Comparison of ENCODE assay signal across 8 cellular contexts in genomic region chr17:82229686-82230626, GRCh38. TPM values are rescaled to one million over a fixed set of nuclear protein-coding genes. Genes with fewer than 3 reads are reported as not detected.
DNase-seq lines count a peak whose midpoint lies in the region; ATAC-seq and TF ChIP-seq lines count a peak whose summit lies in the region.

No MANE protein-coding gene starts in this region.

- no peak for DNase-seq in AG10803 (ENCODE audit: low read depth)
- no peak for DNase-seq in LNCaP clone FGC (ENCODE audit: low read depth)
- DNase-seq in natural killer cell treated with Interleukin-12 subunit alpha and Interleukin-12 subunit beta and Interleukin-15 and Interleukin-18, amount 100 ng/mL, for 72 hours (ENCODE audit: low spot score): no peak
- DNase-seq in midbrain (lab: John Stamatoyannopoulos, UW): no peak
- DNase-seq in inferior parietal cortex (ENCODE audit: extremely low spot score): no peak
- DNase-seq in NCI-H526 (lab: John Stamatoyannopoulos, UW): no peak

- H3K9me3 ChIP-seq in duodenal mucosa (ENCODE audit: control insufficient read depth in 1 of 2, low read length in 2 of 2): no peaks in the 10 kb centered on the region

- H3K4me1 ChIP-seq in duodenal mucosa (ENCODE audit: control insufficient read depth in 1 of 2, insufficient read depth in 2 of 2, low read length in 2 of 2): peaks cover 14 to 37% of the 10 kb centered on the region in 2 donors

- no peaks in the 10 kb centered on the region for H3K27me3 ChIP-seq in duodenal mucosa (ENCODE audit: control insufficient read depth in 1 of 2, insufficient read depth in 2 of 2, low read length in 2 of 2)

- TF ChIP-seq CTCF in AG10803 (conservative IDR thresholded peaks at IDR 0.05; ENCODE audit: low read length) (no peak), LNCaP clone FGC (IDR thresholded peaks at IDR 0.05; ENCODE audit: control insufficient read depth, extremely low read depth, insufficient read depth) (no peak)

- peak overlapping the region; percentile 75 for H3K27ac ChIP-seq in duodenal mucosa (ENCODE audit: low read depth, low read length)

- H3K9me3 Mint-ChIP-seq in natural killer cell treated with Interleukin-12 subunit alpha and Interleukin-12 subunit beta and Interleukin-15 and Interleukin-18, amount 100 ng/mL, for 72 hours: no peaks in the 10 kb centered on the region

- H3K36me3 ChIP-seq in duodenal mucosa (ENCODE audit: control insufficient read depth in 1 of 2, insufficient read depth in 2 of 2, low read length in 2 of 2): no peaks in the 10 kb centered on the region

- peak overlapping the region; percentile 91 for H3K4me3 Mint-ChIP-seq in natural killer cell treated with Interleukin-12 subunit alpha and Interleukin-12 subunit beta and Interleukin-15 and Interleukin-18, amount 100 ng/mL, for 72 hours

- H3K4me1 Mint-ChIP-seq in natural killer cell treated with Interleukin-12 subunit alpha and Interleukin-12 subunit beta and Interleukin-15 and Interleukin-18, amount 100 ng/mL, for 72 hours (ENCODE audit: low read depth in 2 of 2): peaks cover 4 to 12% of the 10 kb centered on the region in 2 donors

- peak overlapping the region; percentile 64 to 89 for H3K27ac Mint-ChIP-seq in natural killer cell treated with Interleukin-12 subunit alpha and Interleukin-12 subunit beta and Interleukin-15 and Interleukin-18, amount 100 ng/mL, for 72 hours

- no peak for ATAC-seq in natural killer cell treated with Interleukin-12 subunit alpha and Interleukin-12 subunit beta and Interleukin-15 and Interleukin-18, amount 100 ng/mL, for 72 hours
- no peak for ATAC-seq in GM21515 (IDR thresholded peaks at IDR 0.05; ENCODE audit: unreplicated experiment)

- peak overlapping the region; percentile 54 to 61 for H3K9ac ChIP-seq in duodenal mucosa (ENCODE audit: low read depth in 1 of 2, low read length in 2 of 2)

- H3K36me3 Mint-ChIP-seq in natural killer cell treated with Interleukin-12 subunit alpha and Interleukin-12 subunit beta and Interleukin-15 and Interleukin-18, amount 100 ng/mL, for 72 hours: no peaks in the 10 kb centered on the region

- peak overlapping the region; percentile 94 for H3K4me3 ChIP-seq in AG10803 (ENCODE audit: low read length)
- peak overlapping the region; percentile 52 for H3K4me3 ChIP-seq in LNCaP clone FGC (ENCODE audit: low read depth, low read length)
- H3K4me3 ChIP-seq in duodenal mucosa (ENCODE audit: low read depth in 1 of 2, low read length in 2 of 2): peak overlapping the region; percentile 62 to 65

- H3K27me3 Mint-ChIP-seq in natural killer cell treated with Interleukin-12 subunit alpha and Interleukin-12 subunit beta and Interleukin-15 and Interleukin-18, amount 100 ng/mL, for 72 hours: no peaks in the 10 kb centered on the region

RNA-seq across cellular contexts. Expression of gene SLC16A3, which starts 1.1 kb away (rescaled TPM):
- total RNA-seq in natural killer cell treated with Interleukin-12 subunit alpha and Interleukin-12 subunit beta and Interleukin-15 and Interleukin-18, amount 100 ng/mL, for 72 hours: 100 to 1,000 TPM; 241 to 534 TPM

RNA-seq across cellular contexts. Expression of gene CCDC57, which starts 17.3 kb away (rescaled TPM):
- 10 to 100 TPM; 34.0 to 82.2 TPM for total RNA-seq in natural killer cell treated with Interleukin-12 subunit alpha and Interleukin-12 subunit beta and Interleukin-15 and Interleukin-18, amount 100 ng/mL, for 72 hours

RNA-seq across cellular contexts. Expression of gene CSNK1D, which starts 43.5 kb away (rescaled TPM):
- total RNA-seq in natural killer cell treated with Interleukin-12 subunit alpha and Interleukin-12 subunit beta and Interleukin-15 and Interleukin-18, amount 100 ng/mL, for 72 hours: 100 to 1,000 TPM; 160 to 215 TPM
